13 cellular contexts compared by ENCODE assay signal in the genomic region with DNA sequence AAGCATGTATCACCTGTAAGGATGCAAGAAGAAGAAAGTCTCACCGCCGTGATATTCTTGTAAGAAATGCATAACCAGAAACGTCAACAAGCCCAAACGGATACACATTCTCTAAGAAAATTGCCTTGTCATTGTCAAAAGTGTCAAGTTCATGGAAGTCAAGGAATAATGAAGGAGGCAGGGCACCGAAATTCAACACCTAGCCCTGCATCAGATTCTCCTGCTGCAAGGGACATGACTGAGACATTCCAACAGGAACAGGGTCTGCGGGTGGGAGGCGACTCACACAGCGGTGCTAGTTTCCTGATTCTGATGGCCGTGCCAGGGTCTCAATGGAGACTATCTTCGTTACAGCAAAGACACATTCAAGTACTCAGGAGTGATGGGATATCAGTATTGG. TPM values are rescaled to one million over a fixed set of nuclear protein-coding genes. Genes with fewer than 3 reads are reported as not detected.
DNase-seq lines count a peak whose midpoint lies in the region; ATAC-seq, FAIRE-seq and TF ChIP-seq lines count a peak whose summit lies in the region.
"Had no signal": no experiment of that assay in that cellular context is flagged by ENCODE, and none has a peak within 500 bp of the region (broad histone marks: within the 10 kb centered on the region; RNA-seq: fewer than 3 reads in every experiment).

No MANE protein-coding gene starts in this region.

- FAIRE-seq in keratinocyte (lab: Jason Lieb, UNC): peak; percentile 48
- FAIRE-seq: TTC549 had no signal

- H3K36me3 Mint-ChIP-seq in activated T-cell treated with anti-CD3 and anti-CD28 coated beads, Interleukin-2, amount 50 U/mL, for 24 hours (ENCODE audit: low read depth): peaks cover 45% of the 10 kb centered on the region
- peaks cover 45% of the 10 kb centered on the region for H3K36me3 Mint-ChIP-seq in activated T-helper 17 cell treated with anti-CD3 and anti-CD28 coated beads, Interleukin-2, amount 50 U/mL, for 72 hours (ENCODE audit: low read depth)

- TF ChIP-seq EP300 in stomach (IDR thresholded peaks at IDR 0.05): no peak

- H3K4me1 ChIP-seq in keratinocyte (ENCODE audit: control insufficient read depth, extremely low read depth, insufficient read depth, low read length) (peaks cover 15% of the 10 kb centered on the region), stomach (peaks cover 42 to 96% (median 75%) of the 10 kb centered on the region in 4 donors), mucosa of descending colon (ENCODE audit: low read depth) (peaks cover 20% of the 10 kb centered on the region)
- H3K4me1 ChIP-seq: colonic mucosa had no signal

- no peak overlapping the region for H3K9ac ChIP-seq in keratinocyte (ENCODE audit: control insufficient read depth, extremely low read depth, insufficient read depth, low read length)

- H3K9me3 ChIP-seq in keratinocyte (ENCODE audit: control insufficient read depth, low read depth, low read length) (no peaks in the 10 kb centered on the region), stomach (no peaks in the 10 kb centered on the region), mucosa of descending colon (no peaks in the 10 kb centered on the region)
- H3K9me3 ChIP-seq: colonic mucosa, gastroesophageal sphincter had no signal

- 72 to 83% (median 76%) methylated on average over 10 of the region's 10 CpGs for WGBS in stomach, 5 donors

- peak overlapping the region; percentile 6 for H3K4me2 ChIP-seq in keratinocyte (ENCODE audit: control insufficient read depth, extremely low read depth, insufficient read depth, low read depth, low read length)

- no peaks in the 10 kb centered on the region for H3K9me3 Mint-ChIP-seq in activated T-cell treated with anti-CD3 and anti-CD28 coated beads, Interleukin-2, amount 50 U/mL, for 24 hours
- H3K9me3 Mint-ChIP-seq in activated T-helper 17 cell treated with anti-CD3 and anti-CD28 coated beads, Interleukin-2, amount 50 U/mL, for 72 hours: no peaks in the 10 kb centered on the region

- H3K36me3 ChIP-seq in keratinocyte (ENCODE audit: control insufficient read depth in 2 of 2, extremely low read depth in 1 of 2, insufficient read depth in 2 of 2, low read length in 2 of 2) (peaks cover 0 to 3% of the 10 kb centered on the region in 2 experiments), stomach (peaks cover 0 to 7% (median 6%) of the 10 kb centered on the region in 4 donors), mucosa of descending colon (ENCODE audit: low read depth) (no peaks in the 10 kb centered on the region)
- H3K36me3 ChIP-seq: colonic mucosa had no signal

- H3K4me1 Mint-ChIP-seq in activated T-cell treated with anti-CD3 and anti-CD28 coated beads, Interleukin-2, amount 50 U/mL, for 24 hours (ENCODE audit: low read depth): peaks cover 86% of the 10 kb centered on the region
- peaks cover 61% of the 10 kb centered on the region for H3K4me1 Mint-ChIP-seq in activated T-helper 17 cell treated with anti-CD3 and anti-CD28 coated beads, Interleukin-2, amount 50 U/mL, for 72 hours

- H3K9me1 ChIP-seq in keratinocyte (ENCODE audit: control insufficient read depth, extremely low read depth, insufficient read depth, low read length): no peaks in the 10 kb centered on the region

- peaks cover 69% of the 10 kb centered on the region for H3K79me2 ChIP-seq in keratinocyte (ENCODE audit: control insufficient read depth, insufficient read depth, low read length)

- no peaks in the 10 kb centered on the region for H4K20me1 ChIP-seq in keratinocyte (ENCODE audit: control insufficient read depth, extremely low read depth, insufficient read depth, low read length)

- intact Hi-C loops in stomach (cut with DNase I; ENCODE audit: low total_unique reads): no loop called here
- intact Hi-C loops in mucosa of descending colon (cut with DNase I, micrococcal nuclease): no loop called here

- H2AFZ ChIP-seq in keratinocyte (ENCODE audit: control insufficient read depth, low read length): no peak overlapping the region

- peak; percentile 19 for DNase-seq in activated T-cell treated with anti-CD3 and anti-CD28 coated beads, Interleukin-2, amount 50 U/mL, for 24 hours
- no peak for DNase-seq in activated T-cell treated with anti-CD3 and anti-CD28 coated beads for 4 hours
- no peak for DNase-seq in keratinocyte (ENCODE audit: low read depth, low spot score)
- no peak for DNase-seq in stomach
- no peak for DNase-seq in mucosa of descending colon
- DNase-seq in NCI-H2171 (lab: John Stamatoyannopoulos, UW): no peak
- no peak for DNase-seq in hippocampal formation (lab: John Stamatoyannopoulos, UW)
- DNase-seq: colonic mucosa, EL, NCI-H2029 had no signal

- H3K4me3 ChIP-seq in keratinocyte (ENCODE audit: control insufficient read depth in 2 of 3, extremely low read depth in 1 of 3, insufficient read depth in 2 of 3, low read depth in 1 of 3, low read length in 3 of 3) (no peak overlapping the region), stomach (no peak overlapping the region), mucosa of descending colon (no peak overlapping the region)
- H3K4me3 ChIP-seq: colonic mucosa had no signal

- H3K27ac ChIP-seq in keratinocyte (ENCODE audit: control insufficient read depth, insufficient read depth, low read length) (no peak overlapping the region), stomach (peak overlapping the region in 3 of 5 donors; percentile 78 to 85 (median 79))

- no peak overlapping the region for H3K4me3 Mint-ChIP-seq in activated T-cell treated with anti-CD3 and anti-CD28 coated beads, Interleukin-2, amount 50 U/mL, for 24 hours
- H3K4me3 Mint-ChIP-seq in activated T-helper 17 cell treated with anti-CD3 and anti-CD28 coated beads, Interleukin-2, amount 50 U/mL, for 72 hours: peak overlapping the region; percentile 79

- H3K27ac Mint-ChIP-seq in activated T-cell treated with anti-CD3 and anti-CD28 coated beads, Interleukin-2, amount 50 U/mL, for 24 hours: peak overlapping the region; percentile 34
- no peak overlapping the region for H3K27ac Mint-ChIP-seq in activated T-helper 17 cell treated with anti-CD3 and anti-CD28 coated beads, Interleukin-2, amount 50 U/mL, for 72 hours

- TF ChIP-seq CTCF in keratinocyte (optimal IDR thresholded peaks at IDR 0.05 in 1 of 3, IDR thresholded peaks at IDR 0.05 in 1 of 3, conservative IDR thresholded peaks at IDR 0.05 in 1 of 3; ENCODE audit: extremely low read depth in 1 of 3, insufficient read depth in 2 of 3, low read length in 3 of 3) (no peak), stomach (IDR thresholded peaks at IDR 0.05) (no peak), mucosa of descending colon (IDR thresholded peaks at IDR 0.05) (no peak)

- H3K27me3 Mint-ChIP-seq in activated T-cell treated with anti-CD3 and anti-CD28 coated beads, Interleukin-2, amount 50 U/mL, for 24 hours: no peaks in the 10 kb centered on the region
- no peaks in the 10 kb centered on the region for H3K27me3 Mint-ChIP-seq in activated T-helper 17 cell treated with anti-CD3 and anti-CD28 coated beads, Interleukin-2, amount 50 U/mL, for 72 hours

- no peak for ATAC-seq in activated T-helper 17 cell treated with anti-CD3 and anti-CD28 coated beads, Interleukin-2, amount 50 U/mL, for 72 hours (replicated peaks)
- ATAC-seq in mucosa of descending colon: no peak
- ATAC-seq: gastroesophageal sphincter had no signal

- no peak for TF ChIP-seq POLR2A in stomach (IDR thresholded peaks at IDR 0.05)

- H3K27me3 ChIP-seq in keratinocyte (ENCODE audit: control insufficient read depth, extremely low read depth, insufficient read depth, low read length) (no peaks in the 10 kb centered on the region), stomach (no peaks in the 10 kb centered on the region)
- H3K27me3 ChIP-seq: colonic mucosa, gastroesophageal sphincter had no signal

- dilution Hi-C loops in keratinocyte (cut with MboI; ENCODE audit: extremely low pct_ligation_motif_present, low sequenced_read_pairs): no loop called here

RNA-seq across cellular contexts. Expression of a gene that starts 26.7 kb away (rescaled TPM):
- total RNA-seq in activated T-helper 17 cell treated with anti-CD3 and anti-CD28 coated beads, Interleukin-2, amount 50 U/mL, for 72 hours: 10 to 100 TPM; 48.1 to 61.7 TPM
- polyA plus RNA-seq in keratinocyte (16.4 to 23.8 TPM (median 22.9 TPM) in 3 replicates), stomach (10 to 100 TPM; 18.3 to 30.4 (median 20.4) TPM)
- polyA plus RNA-seq in keratinocyte (2011; ENCODE audit: low read depth): 10.0 TPM
- 16.2 and 20.0 TPM in 2 replicates for polyA plus RNA-seq in keratinocyte (2011; cell fraction: cytosol; rRNA removed)
- polyA plus RNA-seq in keratinocyte (2011; cell fraction: nucleus; rRNA removed): 23.0 and 30.2 TPM in 2 replicates
- polyA plus RNA-seq in keratinocyte (2012; ENCODE audit: low replicate concordance): 15.5 and 17.2 TPM in 2 replicates
- polyA minus RNA-seq in keratinocyte: 21.3 to 26.9 TPM (median 25.7 TPM) in 3 replicates
- polyA minus RNA-seq in keratinocyte (2011; cell fraction: cytosol; rRNA and poly(A)+ RNA removed): 16.5 TPM
- polyA minus RNA-seq in keratinocyte (2011; cell fraction: nucleus; rRNA and poly(A)+ RNA removed): 13.1 and 17.1 TPM in 2 replicates
- total RNA-seq in stomach (100 to 1,000 TPM in 2 of 5 donors, 10 to 100 TPM in 2, 1 to 10 TPM in 1; 5.5 to 253 (median 45.4) TPM), mucosa of descending colon (10 to 100 TPM; 39.3 to 59.8 (median 53.5) TPM)
